ENCODE assay signal across 1 cellular context in the genomic region with DNA sequence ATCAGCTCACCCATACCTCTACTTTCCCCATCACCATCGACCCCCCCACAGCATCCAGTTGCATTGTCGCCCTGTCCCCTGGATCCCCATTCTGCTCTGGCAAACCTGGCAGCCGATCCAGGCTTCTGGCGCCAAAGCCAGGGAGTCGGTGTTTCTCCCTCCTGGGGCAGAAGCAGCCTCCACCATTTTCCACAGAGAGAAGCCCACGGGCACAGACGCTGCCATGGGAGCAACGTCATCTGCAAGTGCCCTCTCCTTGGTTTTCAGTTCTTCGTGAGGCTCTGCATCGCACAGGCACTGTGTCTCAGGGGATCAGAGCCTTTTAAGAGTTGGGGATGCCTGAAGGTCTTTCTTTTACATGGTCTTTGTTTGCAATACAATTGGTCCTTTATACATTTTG.
TF ChIP-seq lines count a peak whose summit lies in the region.

No MANE protein-coding gene starts in this region.

TF ChIP-seq in HCT116, 20 proteins besides CTCF, POLR2A, EP300 and RAD21:
- TF ChIP-seq POLR2AphosphoS5 (IDR thresholded peaks at IDR 0.05; ENCODE audit: low read depth, low read length) (peak; percentile 28; the same call in 1 of the 2 replicates), CBX3 (IDR thresholded peaks at IDR 0.05; ENCODE audit: low read depth) (no peak), ZNF274 (IDR thresholded peaks at IDR 0.05; ENCODE audit: low read depth, low read length) (no peak), SIN3A (IDR thresholded peaks at IDR 0.05; ENCODE audit: low read depth) (no peak)
- TF ChIP-seq, protein P1, sequence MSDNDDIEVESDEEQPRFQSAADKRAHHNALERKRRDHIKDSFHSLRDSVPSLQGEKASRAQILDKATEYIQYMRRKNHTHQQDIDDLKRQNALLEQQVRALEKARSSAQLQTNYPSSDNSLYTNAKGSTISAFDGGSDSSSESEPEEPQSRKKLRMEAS (IDR thresholded peaks at IDR 0.05): no peak
